In genomic region chr18:10388380-10388779, GRCh38 we compare ENCODE assay signal across 27 cellular contexts.
"Had no signal": no experiment of that assay in that cellular context is flagged by ENCODE, and none has a peak within 500 bp of the region (broad histone marks: within the 10 kb centered on the region; RNA-seq: fewer than 3 reads in every experiment).

No MANE protein-coding gene starts in this region.

- H3K36me3 ChIP-seq: ovary, suprapubic skin, tibial artery, transverse colon, upper lobe of right lung, vagina had no signal

- H3K4me2 ChIP-seq: neural progenitor cell had no signal

- H3K9ac ChIP-seq: neural progenitor cell, parathyroid adenoma had no signal

- DNase-seq: naive thymus-derived CD4-positive, alpha-beta T cell; natural killer cell; occipital lobe; ovary; posterior cingulate gyrus; psoas muscle; right cardiac atrium; stimulated activated CD4-positive, alpha-beta T cell treated with anti-CD3 and anti-CD28 coated beads, Interleukin-15, amount 100 ng/mL, for 24 hours; stimulated activated CD4-positive, alpha-beta T cell treated with anti-CD3 and anti-CD28 coated beads, Interleukin-2, amount 100 ng/mL, for 24 hours; stimulated activated CD4-positive, alpha-beta T cell treated with anti-CD3 and anti-CD28 coated beads, Interleukin-2, amount 100 ng/mL, for 48 hours; stimulated activated CD4-positive, alpha-beta T cell treated with anti-CD3 and anti-CD28 coated beads, Interleukin-4, amount 100 ng/mL, for 4 hours; stimulated activated CD8-positive, alpha-beta memory T cell treated with anti-CD3 and anti-CD28 coated beads, Interleukin-4, amount 100 ng/mL, for 48 hours; stimulated activated naive CD4-positive, alpha-beta T cell; stimulated activated naive CD8-positive, alpha-beta T cell treated with anti-CD3 and anti-CD28 coated beads, Interleukin-15, amount 100 ng/mL, for 72 hours; stimulated activated naive CD8-positive, alpha-beta T cell treated with anti-CD3 and anti-CD28 coated beads, Interleukin-15, Interleukin-2, amounts not matched to agents 100 U/mL and 50 U/mL, for 24 hours; substantia nigra; testis; tibial artery; transverse colon; upper lobe of right lung had no signal

- H2AFZ ChIP-seq: neural progenitor cell, parathyroid adenoma had no signal

- H3K27me3 ChIP-seq: neural progenitor cell, ovary, suprapubic skin, testis, tibial artery, transverse colon, upper lobe of right lung, vagina had no signal

- H3K27ac ChIP-seq: neural progenitor cell, ovary, parathyroid adenoma, psoas muscle, skin epidermis, suprapubic skin, testis, tibial artery, transverse colon, upper lobe of right lung, vagina had no signal

- ATAC-seq: naive thymus-derived CD4-positive, alpha-beta T cell; natural killer cell; psoas muscle; right cardiac atrium; sciatic nerve; stimulated activated memory B cell treated with anti-CD40 and anti-IgM and Interleukin-4, amounts not matched to agents 10 μg/mL and 1 μg/mL and 100 μg/mL, for 72 hours; stimulated activated naive CD8-positive, alpha-beta T cell treated with anti-CD3 and anti-CD28 coated beads, Interleukin-15, amount 100 ng/mL, for 72 hours; stimulated activated naive CD8-positive, alpha-beta T cell treated with anti-CD3 and anti-CD28 coated beads, Interleukin-15, Interleukin-2, amounts not matched to agents 100 U/mL and 50 U/mL, for 24 hours; upper lobe of right lung had no signal

- H3K4me1 ChIP-seq: parathyroid adenoma, psoas muscle, testis, tibial artery, transverse colon, upper lobe of right lung, vagina had no signal

- H3K79me2 ChIP-seq: parathyroid adenoma had no signal

- H3K9me3 ChIP-seq: ovary, suprapubic skin, testis, tibial artery, transverse colon, upper lobe of right lung, vagina had no signal

- H3K4me3 ChIP-seq: neural progenitor cell, ovary, psoas muscle, skin epidermis, suprapubic skin, testis, tibial artery, transverse colon, upper lobe of right lung, vagina had no signal
